ENCODE assay signal across 8 cellular contexts in the genomic region with DNA sequence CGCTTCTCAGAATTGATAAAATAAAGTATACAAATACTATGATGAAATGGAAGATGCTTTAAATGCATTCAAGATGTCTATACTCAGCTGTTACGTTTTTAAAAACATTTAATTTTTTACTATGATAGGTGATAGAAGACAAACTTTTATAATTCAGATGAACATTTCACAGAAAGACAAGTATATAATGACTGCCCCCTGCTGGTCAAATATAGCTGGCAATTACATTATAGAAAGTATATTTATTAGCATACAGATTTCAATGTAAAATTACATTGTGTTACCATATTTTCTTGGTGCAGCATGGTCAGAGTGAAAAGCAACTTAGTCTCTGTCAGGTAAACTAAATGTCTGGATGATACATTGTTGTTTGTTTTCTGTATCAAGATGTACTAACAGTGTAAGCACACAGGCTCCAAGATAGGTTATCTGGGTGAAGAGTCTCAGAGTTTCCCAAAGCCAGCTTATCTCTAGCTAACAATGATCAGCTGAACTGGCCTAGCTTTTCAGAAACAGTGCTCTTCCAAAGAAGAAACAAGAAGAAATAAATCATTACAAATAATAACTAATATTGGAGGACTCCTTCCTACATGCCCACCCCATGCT. TPM values are rescaled to one million over a fixed set of nuclear protein-coding genes. Genes with fewer than 3 reads are reported as not detected.
DNase-seq lines count a peak whose midpoint lies in the region; ATAC-seq and TF ChIP-seq lines count a peak whose summit lies in the region.

No MANE protein-coding gene starts in this region.

- H3K9me3 ChIP-seq in prostate gland: no peaks in the 10 kb centered on the region

- no peaks in the 10 kb centered on the region for H3K4me1 Mint-ChIP-seq in effector memory CD8-positive, alpha-beta T cell (ENCODE audit: low read depth in 2 of 2)

- peak; percentile 37 to 63 (median 55) for TF ChIP-seq CTCF in prostate gland (IDR thresholded peaks at IDR 0.05)

- no peak overlapping the region for H3K27ac ChIP-seq in prostate gland

- intact Hi-C loops in prostate gland (cut with DNase I): loop anchor here (5.0 kb wide), 1 partner anchor 239 kb away; no protein-coding TSS in a partner anchor

- H3K4me1 ChIP-seq in prostate gland (replicated peaks): no peaks in the 10 kb centered on the region

- WGBS in prostate gland: 47% methylated on average over 2 of the region's 2 CpGs

- H3K4me3 ChIP-seq in prostate gland: no peak overlapping the region

- H3K4me3 Mint-ChIP-seq in effector memory CD8-positive, alpha-beta T cell: no peak overlapping the region

- no peak for ATAC-seq in effector memory CD8-positive, alpha-beta T cell (replicated peaks)
- ATAC-seq in GM18498 (IDR thresholded peaks at IDR 0.05; ENCODE audit: unreplicated experiment) (no peak), GM18511 (IDR thresholded peaks at IDR 0.05; ENCODE audit: unreplicated experiment) (no peak)

- no peak overlapping the region for H3K27ac Mint-ChIP-seq in effector memory CD8-positive, alpha-beta T cell

- no peaks in the 10 kb centered on the region for H3K36me3 ChIP-seq in prostate gland

- H3K9me3 Mint-ChIP-seq in effector memory CD8-positive, alpha-beta T cell: no peaks in the 10 kb centered on the region

- TF ChIP-seq POLR2A in prostate gland (IDR thresholded peaks at IDR 0.05): no peak

- H3K27me3 ChIP-seq in prostate gland (replicated peaks; ENCODE audit: insufficient read depth): no peaks in the 10 kb centered on the region

- in situ Hi-C loops in ACHN (cut with HindIII; ENCODE audit: low pct_ligation_motif_present, low pct_unique_long_range_greater_than_20kb, low sequenced_read_pairs): no loop called here

- no peaks in the 10 kb centered on the region for H3K36me3 Mint-ChIP-seq in effector memory CD8-positive, alpha-beta T cell (ENCODE audit: insufficient read depth)

- peak; percentile 14 for DNase-seq in ACHN
- DNase-seq in EL: peak; percentile 1
- peak; percentile 41 for DNase-seq in NCI-H69 (lab: John Stamatoyannopoulos, UW)
- peak; percentile 1 to 19 (median 5) for DNase-seq in effector memory CD8-positive, alpha-beta T cell
- peak; percentile 4 for DNase-seq in prostate gland (ENCODE audit: low spot score)
- no peak for DNase-seq in activated naive CD4-positive, alpha-beta T cell treated with Interleukin-2 at 50 U/mL for 16 hours

- no peaks in the 10 kb centered on the region for H3K27me3 Mint-ChIP-seq in effector memory CD8-positive, alpha-beta T cell

RNA-seq across cellular contexts. Expression of gene SRPX, which starts 54.1 kb away (rescaled TPM):
- total RNA-seq in prostate gland: 10 to 100 TPM in 1 of 2 donors, 1 to 10 TPM in 1; 8.6 to 21.6 TPM
